ENCODE assay signal across 8 cellular contexts in genomic region chr17:17042381-17042736, GRCh38. TPM values are rescaled to one million over a fixed set of nuclear protein-coding genes. Genes with fewer than 3 reads are reported as not detected.
A peak's percentile ranks its signal among the peaks of the same experiment; 100 is the strongest.
DNase-seq lines count a peak whose midpoint lies in the region; ATAC-seq, FAIRE-seq and TF ChIP-seq lines count a peak whose summit lies in the region.

TSS of gene MPRIP (plus strand) at chr17:17042457. CDS start at chr17:17042849, 392 bp downstream.

- in situ Hi-C loops in GM12878 (cut with MboI): no loop called here

- intact Hi-C loops in GM12878 (cut with micrococcal nuclease; ENCODE audit: unreplicated experiment) (no loop called here), left colon (cut with DNase I, micrococcal nuclease) (no loop called here)

- no peak for TF ChIP-seq RAD21 in GM12878 (IDR thresholded peaks at IDR 0.05; ENCODE audit: insufficient read depth, low read depth, low read length)

- BruUV-seq in GM12878 (replicated peaks; lab: Mats Ljungman, UMichigan): no TSS peak

- H3K4me3 ChIP-seq in AG04450 (ENCODE audit: low read depth, low read length) (peak within 1 kb of the TSS; percentile 68), GM12878 (peak within 1 kb of the TSS; percentile 91)

- ATAC-seq in HG02610 (IDR thresholded peaks at IDR 0.05; ENCODE audit: unreplicated experiment): peak; percentile 1
- ATAC-seq in GM12878: no peak
- no peak for ATAC-seq in left colon
- ATAC-seq in GM19328 (IDR thresholded peaks at IDR 0.05; ENCODE audit: unreplicated experiment): no peak

- peak within 1 kb of the TSS; percentile 92 for H3K9ac ChIP-seq in GM12878 (ENCODE audit: control insufficient read depth, insufficient read depth, low read length)

- H3K27me3 ChIP-seq in AG04450 (ENCODE audit: control insufficient read depth, insufficient read depth, low read length) (no peaks in the 10 kb centered on the region), GM12878 (replicated peaks in 1 of 2; ENCODE audit: control insufficient read depth in 2 of 2, insufficient read depth in 2 of 2, low read length in 1 of 2) (no peaks in the 10 kb centered on the region)

- WGBS in GM12878 (ENCODE audit: insufficient coverage, insufficient replicate concordance, low lambda C conversion rate, missing lambda C conversion rate): 2% methylated on average over 23 of the region's 68 CpGs

- POLR2A ChIA-PET in AG04450 (lab: Yijun Ruan, JAX) (interaction anchor here (1.1 kb wide), 1 partner anchor 66 kb away, joined by 3 read pairs; no protein-coding TSS in a partner anchor), GM12878 (lab: Charles Lee) (no interaction called here)

- H3K27ac ChIP-seq in AG04450 (ENCODE audit: low read depth, low read length) (peak within 1 kb of the TSS; percentile 69), GM12878 (ENCODE audit: control insufficient read depth, insufficient read depth) (peak within 1 kb of the TSS; percentile 75), substantia nigra (ENCODE audit: low read depth, low read length, poor library complexity, severe bottlenecking) (peak within 1 kb of the TSS; percentile 79)

- DNase-seq in AG04450 (ENCODE audit: low read depth, low spot score) (no peak), GM12878 (ENCODE audit: low read depth, low spot score) (no peak), left colon (no peak), substantia nigra (lab: John Stamatoyannopoulos, UW) (no peak), NOMO-1 (lab: John Stamatoyannopoulos, UW; ENCODE audit: unreplicated experiment in 2 of 2) (no peak)
- no peak for DNase-seq in activated CD8-positive, alpha-beta memory T cell treated with anti-CD3 and anti-CD28 coated beads, Interleukin-2, amount 50 U/mL, for 4 hours

- H3K36me3 ChIP-seq in GM12878 (ENCODE audit: control insufficient read depth in 2 of 2, insufficient read depth in 2 of 2, low read length in 1 of 2): no peaks in the 10 kb centered on the region

- no peak; the same call in 1 of the 2 replicates for TF ChIP-seq POLR2A in GM12878 (IDR thresholded peaks at IDR 0.05; ENCODE audit: low read depth, low read length)

- TF ChIP-seq EP300 in GM12878 (IDR thresholded peaks at IDR 0.05; ENCODE audit: borderline replicate concordance in 1 of 2, control insufficient read depth in 1 of 2, low read depth in 2 of 2, low read length in 2 of 2): no peak

- CTCF ChIA-PET in AG04450 (lab: Charles Lee) (no interaction called here), GM12878 (lab: Yijun Ruan, JAX) (no interaction called here)

- no peaks in the 10 kb centered on the region; the same call in 1 of the 2 replicates for H3K9me3 ChIP-seq in AG04450 (ENCODE audit: control insufficient read depth, insufficient read depth, low read length)
- H3K9me3 ChIP-seq in GM12878 (replicated peaks; ENCODE audit: control insufficient read depth, insufficient read depth, low read length): no peaks in the 10 kb centered on the region; the same call in 2 of the 3 replicates

- no peak for FAIRE-seq in GM12878 (lab: Jason Lieb, UNC)

- H3K79me2 ChIP-seq in GM12878 (ENCODE audit: control insufficient read depth, insufficient read depth, low read length): peaks cover 45% of the 10 kb centered on the region

- RAD21 ChIA-PET in GM12878 (lab: Charles Lee; ENCODE audit: unreplicated experiment): no interaction called here

- H3K4me1 ChIP-seq in GM12878 (ENCODE audit: control insufficient read depth, insufficient read depth, low read length): peaks cover 19% of the 10 kb centered on the region

- SMC1A ChIA-PET in GM12878 (lab: Charles Lee; ENCODE audit: uncharacterized antibody, unreplicated experiment): interaction anchor here (1.2 kb wide), 1 partner anchor 50 kb away, joined by 3 read pairs; no protein-coding TSS in a partner anchor

- peaks cover 2% of the 10 kb centered on the region; the same call in 1 of the 2 replicates for H4K20me1 ChIP-seq in GM12878 (ENCODE audit: control insufficient read depth, insufficient read depth)

- H2AFZ ChIP-seq in GM12878 (ENCODE audit: control insufficient read depth, low read depth, low read length): peak within 1 kb of the TSS; percentile 86

- peak within 1 kb of the TSS; percentile 98 for H3K4me2 ChIP-seq in GM12878 (ENCODE audit: control insufficient read depth, insufficient read depth)

- TF ChIP-seq CTCF in AG04450 (IDR thresholded peaks at IDR 0.05; ENCODE audit: low read depth, low read length) (no peak), GM12878 (IDR thresholded peaks at IDR 0.05 in 2 of 3, conservative IDR thresholded peaks at IDR 0.05 in 1 of 3; ENCODE audit: control insufficient read depth in 2 of 3, extremely low read depth in 1 of 3, insufficient read depth in 1 of 3, low read depth in 3 of 3, low read length in 3 of 3) (no peak)

TF ChIP-seq in GM12878, 131 proteins besides CTCF, POLR2A, EP300 and RAD21:
- TF ChIP-seq ATF7 (IDR thresholded peaks at IDR 0.05; ENCODE audit: low read depth) (no peak), ZNF217 (IDR thresholded peaks at IDR 0.05) (no peak), BRCA1 (IDR thresholded peaks at IDR 0.05; ENCODE audit: low read depth, low read length) (no peak), CUX1 (IDR thresholded peaks at IDR 0.05; ENCODE audit: insufficient replicate concordance, low read depth, low read length) (no peak), CHD1 (IDR thresholded peaks at IDR 0.05; ENCODE audit: low read depth, low read length) (no peak), SIN3A (IDR thresholded peaks at IDR 0.05; ENCODE audit: low read depth, low read length) (no peak), CBX5 (IDR thresholded peaks at IDR 0.05; ENCODE audit: low read depth) (no peak), MYC (IDR thresholded peaks at IDR 0.05; ENCODE audit: insufficient read depth, insufficient read length, insufficient replicate concordance, low read length, severe bottlenecking) (no peak)

RNA-seq across cellular contexts. Expression of gene MPRIP, which starts in this region (rescaled TPM):
- polyA plus RNA-seq in AG04450 (2011; rRNA removed): 95.0 and 122 TPM in 2 replicates
- 152 and 153 TPM in 2 replicates for polyA minus RNA-seq in AG04450 (2011; rRNA and poly(A)+ RNA removed)
- 167 and 175 TPM in 2 replicates for total RNA-seq in GM12878 (2013; cell fraction: nucleolus; rRNA removed)
- total RNA-seq in GM12878 (2014; rRNA removed): 115 and 131 TPM in 2 replicates
- 79.0 and 83.9 TPM in 2 replicates for total RNA-seq in GM12878 (2014; rRNA removed; fragmentation: Illumina TruSeq; extraction: Trizol)
- 159 and 168 TPM in 2 replicates for total RNA-seq in GM12878 (2021)
- polyA plus RNA-seq in GM12878 (2011; ENCODE audit: low read depth): 49.9 TPM
- polyA plus RNA-seq in GM12878 (2011; rRNA removed): 51.1 and 70.6 TPM in 2 replicates
- 59.0 and 62.4 TPM in 2 replicates for polyA plus RNA-seq in GM12878 (2011; cell fraction: cytosol; rRNA removed)
- polyA plus RNA-seq in GM12878 (2011; cell fraction: nucleus; rRNA removed): 87.4 and 124 TPM in 2 replicates
- 72.2 and 77.0 TPM in 2 replicates for polyA plus RNA-seq in GM12878 (2012)
- 35.1 and 72.7 TPM in 2 replicates for polyA plus RNA-seq in GM12878 (2014; fragmentation: Illumina TruSeq; extraction: Trizol)
- polyA plus RNA-seq in GM12878 (2014; fragmentation: Nextera tagmentation; extraction: Ambion mirVana): 10 to 100 TPM; 24.3 to 44.6 TPM
- 89.3 and 97.0 TPM in 2 replicates for polyA plus RNA-seq in GM12878 (2014; rRNA removed)
- 10 to 100 TPM; 16.5 to 18.5 TPM for polyA plus RNA-seq in GM12878 (2016; fragmentation: Nextera tagmentation; extraction: Ambion mirVana)
- polyA minus RNA-seq in GM12878 (2011; rRNA and poly(A)+ RNA removed): 73.8 and 103 TPM in 2 replicates
- polyA minus RNA-seq in GM12878 (2011; cell fraction: cytosol; rRNA and poly(A)+ RNA removed): 36.6 and 63.1 TPM in 2 replicates
- 35.7 and 59.5 TPM in 2 replicates for polyA minus RNA-seq in GM12878 (2011; cell fraction: nucleus; rRNA and poly(A)+ RNA removed)
- 100 to 1,000 TPM; 160 to 169 TPM for total RNA-seq in left colon
